In genomic region chr21:33300701-33301631, GRCh38 we compare ENCODE assay signal across 7 cellular contexts. TPM values are rescaled to one million over a fixed set of nuclear protein-coding genes. Genes with fewer than 3 reads are reported as not detected.
A peak's percentile ranks its signal among the peaks of the same experiment; 100 is the strongest.
DNase-seq lines count a peak whose midpoint lies in the region; ATAC-seq lines count a peak whose summit lies in the region.

No MANE protein-coding gene starts in this region.

- peak; percentile 66 for ATAC-seq in Right ventricle myocardium superior (ENCODE audit: poor library complexity)
- ATAC-seq in stimulated activated memory B cell treated with anti-CD40 and anti-IgM and Interleukin-4, amounts not matched to agents 10 μg/mL and 1 μg/mL and 100 μg/mL, for 72 hours = no peak

- H3K4me1 Mint-ChIP-seq in stimulated activated memory B cell treated with anti-CD40 and anti-IgM and Interleukin-4, amounts not matched to agents 10 μg/mL and 1 μg/mL and 100 μg/mL, for 72 hours = peaks cover 64% of the 10 kb centered on the region

- in situ Hi-C loops in KBM-7 (cut with MboI; ENCODE audit: low pct_unique_long_range_greater_than_20kb, low sequenced_read_pairs) = no loop called here

- intact Hi-C loops in Right ventricle myocardium superior (cut with DNase I) = no loop called here

- H3K27me3 Mint-ChIP-seq in stimulated activated memory B cell treated with anti-CD40 and anti-IgM and Interleukin-4, amounts not matched to agents 10 μg/mL and 1 μg/mL and 100 μg/mL, for 72 hours = no peaks in the 10 kb centered on the region

- H3K27ac Mint-ChIP-seq in stimulated activated memory B cell treated with anti-CD40 and anti-IgM and Interleukin-4, amounts not matched to agents 10 μg/mL and 1 μg/mL and 100 μg/mL, for 72 hours = peak overlapping the region; percentile 83

- peaks cover 7% of the 10 kb centered on the region for H3K36me3 Mint-ChIP-seq in stimulated activated memory B cell treated with anti-CD40 and anti-IgM and Interleukin-4, amounts not matched to agents 10 μg/mL and 1 μg/mL and 100 μg/mL, for 72 hours

- H3K4me3 Mint-ChIP-seq in stimulated activated memory B cell treated with anti-CD40 and anti-IgM and Interleukin-4, amounts not matched to agents 10 μg/mL and 1 μg/mL and 100 μg/mL, for 72 hours = no peak overlapping the region

- DNase-seq in KBM-7 (peak; percentile 96), SK-N-DZ (ENCODE audit: low spot score) (peak; percentile 64), Right ventricle myocardium superior (no peak), NCI-H1930 (lab: John Stamatoyannopoulos, UW) (no peak), epidermal melanocyte (ENCODE audit: insufficient read length, low spot score) (no peak), 8988T (no peak)

- no peaks in the 10 kb centered on the region for H3K9me3 Mint-ChIP-seq in stimulated activated memory B cell treated with anti-CD40 and anti-IgM and Interleukin-4, amounts not matched to agents 10 μg/mL and 1 μg/mL and 100 μg/mL, for 72 hours

RNA-seq across cellular contexts. Expression of gene IFNAR1, which starts 23.8 kb away (rescaled TPM):
- 2.3 and 2.8 TPM in 2 replicates for polyA plus RNA-seq in SK-N-DZ (2014; cell fraction: cytosol; rRNA removed)
- polyA plus RNA-seq in SK-N-DZ (2014; cell fraction: nucleus; rRNA removed) = 3.0 and 6.1 TPM in 2 replicates
- 27.8 TPM for total RNA-seq in Right ventricle myocardium superior

RNA-seq across cellular contexts. Expression of gene IL10RB, which starts 34.8 kb away (rescaled TPM):
- polyA plus RNA-seq in SK-N-DZ (2014; cell fraction: cytosol; rRNA removed) = 5.9 and 7.0 TPM in 2 replicates
- 0.88 and 3.9 TPM in 2 replicates for polyA plus RNA-seq in SK-N-DZ (2014; cell fraction: nucleus; rRNA removed)
- 8.8 TPM for total RNA-seq in Right ventricle myocardium superior

Comparison
In these comparisons a context has a peak if more than half of its experiments do, and no peak if none do; other contexts are left out.
1. DNase-seq: peak in KBM-7 (single experiment) and SK-N-DZ (single experiment); none in Right ventricle myocardium superior (single experiment), NCI-H1930 (0 of 2), epidermal melanocyte (single experiment) and 8988T (single experiment).